In genomic region chr1:200973937-200974657, GRCh38 we compare ENCODE assay signal across 25 cellular contexts. TPM values are rescaled to one million over a fixed set of nuclear protein-coding genes. Genes with fewer than 3 reads are reported as not detected.
DNase-seq lines count a peak whose midpoint lies in the region; ATAC-seq and TF ChIP-seq lines count a peak whose summit lies in the region.
"Had no signal": no experiment of that assay in that cellular context is flagged by ENCODE, and none has a peak within 500 bp of the region (broad histone marks: within the 10 kb centered on the region; RNA-seq: fewer than 3 reads in every experiment).

No MANE protein-coding gene starts in this region.

- H3K4me3 Mint-ChIP-seq in activated naive CD4-positive, alpha-beta T cell treated with anti-CD3 and anti-CD28 coated beads, Interleukin-2, amount 10 ng/mL, durations not matched to agents 7 days and 5 days: no peak overlapping the region
- H3K4me3 Mint-ChIP-seq in activated naive CD4-positive, alpha-beta T cell treated with anti-CD3 and anti-CD28 coated beads for 36 hours: no peak overlapping the region
- no peak overlapping the region for H3K4me3 Mint-ChIP-seq in CD14-positive monocyte
- H3K4me3 Mint-ChIP-seq: activated CD4-positive, alpha-beta T cell treated with anti-CD3 and anti-CD28 coated beads, Interleukin-2, amount 10 ng/mL, durations not matched to agents 24 days and 14 days; HFFc6; natural killer cell treated with Interleukin-12 subunit alpha and Interleukin-12 subunit beta and Interleukin-15 and Interleukin-18, amount 100 ng/mL, for 72 hours; type B pancreatic cell had no signal

- peak; percentile 17 for ATAC-seq in left lobe of liver
- ATAC-seq in GM21619 (IDR thresholded peaks at IDR 0.05; ENCODE audit: unreplicated experiment): no peak
- ATAC-seq: GM12878; natural killer cell treated with Interleukin-12 subunit alpha and Interleukin-12 subunit beta and Interleukin-15 and Interleukin-18, amount 100 ng/mL, for 72 hours had no signal

- intact Hi-C loops in activated naive CD4-positive, alpha-beta T cell treated with anti-CD3 and anti-CD28 coated beads for 36 hours (cut with micrococcal nuclease): loop anchor here (2.0 to 5.0 kb wide), 2 partner anchors 85 to 352 kb away; partner anchors contain the start of gene KIF14
- intact Hi-C loops in CD14-positive monocyte (cut with micrococcal nuclease): loop anchor here in 1 of 2 donors (10.0 kb wide), 1 partner anchor 141 kb away; the partner anchor contains the start of gene CACNA1S

- no peaks in the 10 kb centered on the region for H3K9me3 Mint-ChIP-seq in activated naive CD4-positive, alpha-beta T cell treated with anti-CD3 and anti-CD28 coated beads, Interleukin-2, amount 10 ng/mL, durations not matched to agents 7 days and 5 days
- no peaks in the 10 kb centered on the region for H3K9me3 Mint-ChIP-seq in activated naive CD4-positive, alpha-beta T cell treated with anti-CD3 and anti-CD28 coated beads for 36 hours
- no peaks in the 10 kb centered on the region for H3K9me3 Mint-ChIP-seq in CD14-positive monocyte
- H3K9me3 Mint-ChIP-seq: activated CD4-positive, alpha-beta T cell treated with anti-CD3 and anti-CD28 coated beads, Interleukin-2, amount 10 ng/mL, durations not matched to agents 24 days and 14 days; HFFc6; natural killer cell treated with Interleukin-12 subunit alpha and Interleukin-12 subunit beta and Interleukin-15 and Interleukin-18, amount 100 ng/mL, for 72 hours; type B pancreatic cell had no signal

- TF ChIP-seq CTCF in CD14-positive monocyte (IDR thresholded peaks at IDR 0.05): no peak

- peak overlapping the region; percentile 71 for H3K27ac Mint-ChIP-seq in activated naive CD4-positive, alpha-beta T cell treated with anti-CD3 and anti-CD28 coated beads, Interleukin-2, amount 10 ng/mL, durations not matched to agents 7 days and 5 days
- H3K27ac Mint-ChIP-seq in activated naive CD4-positive, alpha-beta T cell treated with anti-CD3 and anti-CD28 coated beads for 36 hours: no peak overlapping the region
- H3K27ac Mint-ChIP-seq in CD14-positive monocyte: no peak overlapping the region
- H3K27ac Mint-ChIP-seq: activated CD4-positive, alpha-beta T cell treated with anti-CD3 and anti-CD28 coated beads, Interleukin-2, amount 10 ng/mL, durations not matched to agents 24 days and 14 days; HFFc6; type B pancreatic cell had no signal

- CTCF ChIA-PET in activated naive CD4-positive, alpha-beta T cell treated with anti-CD3 and anti-CD28 coated beads, Interleukin-2, amount 10 ng/mL, durations not matched to agents 7 days and 5 days (lab: Charles Lee): interaction anchor here (1.1 to 4.3 kb wide), 7 partner anchors 8 to 145 kb away, joined by 3 to 101 read pairs (median 21); no protein-coding TSS in a partner anchor
- CTCF ChIA-PET in activated naive CD4-positive, alpha-beta T cell treated with anti-CD3 and anti-CD28 coated beads for 36 hours (lab: Charles Lee): interaction anchor here (0.8 to 4.7 kb wide), 8 partner anchors 9 to 352 kb away, joined by 3 to 98 read pairs (median 13); no protein-coding TSS in a partner anchor

- no peaks in the 10 kb centered on the region for H3K27me3 Mint-ChIP-seq in activated naive CD4-positive, alpha-beta T cell treated with anti-CD3 and anti-CD28 coated beads, Interleukin-2, amount 10 ng/mL, durations not matched to agents 7 days and 5 days
- H3K27me3 Mint-ChIP-seq in activated naive CD4-positive, alpha-beta T cell treated with anti-CD3 and anti-CD28 coated beads for 36 hours (ENCODE audit: low read depth): no peaks in the 10 kb centered on the region
- H3K27me3 Mint-ChIP-seq in CD14-positive monocyte (ENCODE audit: low read depth in 3 of 3): peaks cover 0 to 9% (median 2%) of the 10 kb centered on the region in 3 donors
- H3K27me3 Mint-ChIP-seq: activated CD4-positive, alpha-beta T cell treated with anti-CD3 and anti-CD28 coated beads, Interleukin-2, amount 10 ng/mL, durations not matched to agents 24 days and 14 days; natural killer cell treated with Interleukin-12 subunit alpha and Interleukin-12 subunit beta and Interleukin-15 and Interleukin-18, amount 100 ng/mL, for 72 hours had no signal

- no peak for DNase-seq in activated naive CD4-positive, alpha-beta T cell treated with anti-CD3 and anti-CD28 coated beads, Interleukin-2, amount 10 ng/mL, durations not matched to agents 7 days and 5 days
- DNase-seq in activated naive CD4-positive, alpha-beta T cell treated with anti-CD3 and anti-CD28 coated beads for 36 hours: no peak
- peak; percentile 72 for DNase-seq in NCI-H69 (lab: John Stamatoyannopoulos, UW)
- DNase-seq in left lobe of liver (ENCODE audit: low spot score): no peak
- DNase-seq in middle frontal gyrus (ENCODE audit: extremely low spot score, low spot score): no peak
- no peak for DNase-seq in NCI-H146 (lab: John Stamatoyannopoulos, UW)
- no peak for DNase-seq in CD14-positive monocyte (ENCODE audit: low spot score)
- DNase-seq: activated CD4-positive, alpha-beta T cell treated with anti-CD3 and anti-CD28 coated beads, Interleukin-2, amount 10 ng/mL, durations not matched to agents 24 days and 14 days; activated naive CD4-positive, alpha-beta T cell; activated T-cell treated with anti-CD3 and anti-CD28 coated beads, Interleukin-2, amount 50 U/mL, for 48 hours; amniotic stem cell; Calu3; HFFc6; midbrain; MV-4-11; NCI-H1694 treated with DMSO at 0.1 percent for 48 hours; NCI-H446; PC-9; SIG-M5; stimulated activated CD4-positive, alpha-beta T cell treated with anti-CD3 and anti-CD28 coated beads, Interleukin-2, amount 100 ng/mL, for 24 hours; T1000 had no signal

- peaks cover 53% of the 10 kb centered on the region for H3K36me3 Mint-ChIP-seq in activated naive CD4-positive, alpha-beta T cell treated with anti-CD3 and anti-CD28 coated beads, Interleukin-2, amount 10 ng/mL, durations not matched to agents 7 days and 5 days
- H3K36me3 Mint-ChIP-seq in activated naive CD4-positive, alpha-beta T cell treated with anti-CD3 and anti-CD28 coated beads for 36 hours (ENCODE audit: low read depth): peaks cover 27% of the 10 kb centered on the region
- H3K36me3 Mint-ChIP-seq in CD14-positive monocyte: peaks cover 78 to 84% of the 10 kb centered on the region in 2 donors
- H3K36me3 Mint-ChIP-seq: natural killer cell treated with Interleukin-12 subunit alpha and Interleukin-12 subunit beta and Interleukin-15 and Interleukin-18, amount 100 ng/mL, for 72 hours; type B pancreatic cell had no signal

- no peaks in the 10 kb centered on the region for H3K4me1 Mint-ChIP-seq in activated naive CD4-positive, alpha-beta T cell treated with anti-CD3 and anti-CD28 coated beads, Interleukin-2, amount 10 ng/mL, durations not matched to agents 7 days and 5 days
- peaks cover 4% of the 10 kb centered on the region for H3K4me1 Mint-ChIP-seq in activated naive CD4-positive, alpha-beta T cell treated with anti-CD3 and anti-CD28 coated beads for 36 hours (ENCODE audit: low read depth)
- H3K4me1 Mint-ChIP-seq in CD14-positive monocyte: no peaks in the 10 kb centered on the region
- H3K4me1 Mint-ChIP-seq: activated CD4-positive, alpha-beta T cell treated with anti-CD3 and anti-CD28 coated beads, Interleukin-2, amount 10 ng/mL, durations not matched to agents 24 days and 14 days had no signal

RNA-seq across cellular contexts. Expression of gene KIF21B, which starts 49.4 kb away (rescaled TPM):
- total RNA-seq in activated naive CD4-positive, alpha-beta T cell treated with anti-CD3 and anti-CD28 coated beads for 36 hours: 10 to 100 TPM; 45.5 to 46.3 TPM
- 0.93 TPM for total RNA-seq in left lobe of liver
- under 1 TPM; 0.18 to 0.30 TPM for polyA plus RNA-seq in CD14-positive monocyte
- total RNA-seq: HFFc6 had no signal

Comparison
In these comparisons a context has a peak if more than half of its experiments do, and no peak if none do; other contexts are left out.
1. RNA of gene KIF21B, which starts 49.4 kb away (total RNA-seq): 45.5 to 46.3 TPM in activated naive CD4-positive, alpha-beta T cell treated with anti-CD3 and anti-CD28 coated beads for 36 hours; 0.93 TPM in left lobe of liver (single experiment); every median in the first group is over 10 times any median in the second.